ENCODE assay signal across 13 cellular contexts in the genomic region with DNA sequence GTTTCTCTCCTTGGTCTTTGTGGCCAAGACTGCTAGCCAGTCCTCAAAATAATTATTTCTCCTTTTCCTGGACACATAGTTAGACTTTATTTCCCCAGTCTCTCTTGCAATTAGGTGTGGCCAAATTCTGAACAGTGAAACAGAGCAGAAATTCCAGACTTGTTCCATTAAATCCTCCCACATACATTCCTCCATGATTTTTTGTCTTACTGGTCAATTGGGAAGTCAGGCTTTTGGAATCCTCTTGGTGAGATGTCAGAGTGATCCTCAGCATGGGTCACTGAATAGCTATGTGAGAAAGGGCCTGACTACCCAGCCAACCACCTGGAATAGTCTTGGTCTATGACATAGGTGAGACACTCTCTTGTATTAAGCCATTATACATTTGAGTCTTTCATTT.
A peak's percentile ranks its signal among the peaks of the same experiment; 100 is the strongest.
DNase-seq lines count a peak whose midpoint lies in the region; TF ChIP-seq lines count a peak whose summit lies in the region.
"Had no signal": no experiment of that assay in that cellular context is flagged by ENCODE, and none has a peak within 500 bp of the region (broad histone marks: within the 10 kb centered on the region; RNA-seq: fewer than 3 reads in every experiment).

No MANE protein-coding gene starts in this region.

- H3K4me3 ChIP-seq in fibroblast of the aortic adventitia (ENCODE audit: low read depth, low read length) (no peak overlapping the region), skeletal muscle cell (ENCODE audit: low read depth, low read length) (no peak overlapping the region), SJCRH30 (no peak overlapping the region)
- H3K4me3 ChIP-seq: suprapubic skin had no signal

- H3K36me3 ChIP-seq in SJCRH30: no peaks in the 10 kb centered on the region
- H3K36me3 ChIP-seq: suprapubic skin had no signal

- no peaks in the 10 kb centered on the region for H3K4me1 Mint-ChIP-seq in CD14-positive monocyte
- H3K4me1 Mint-ChIP-seq: CD4-positive, CD25-positive, alpha-beta regulatory T cell had no signal

- intact Hi-C loops in CD14-positive monocyte (cut with micrococcal nuclease): no loop called here

- peaks cover 1 to 6% (median 2%) of the 10 kb centered on the region in 3 donors for H3K27me3 Mint-ChIP-seq in CD14-positive monocyte (ENCODE audit: low read depth in 3 of 3)

- no peaks in the 10 kb centered on the region for H3K4me1 ChIP-seq in SJCRH30

- no peak overlapping the region for H3K4me3 Mint-ChIP-seq in CD14-positive monocyte
- H3K4me3 Mint-ChIP-seq: activated CD4-positive, alpha-beta memory T cell treated with anti-CD3 and anti-CD28 coated beads for 36 hours; activated T-helper 1 cell treated with anti-CD3 and anti-CD28 coated beads, Interleukin-12 subunit alpha, Interleukin-12 subunit beta, Interleukin-2, Interleukin-4 antibody, amounts not matched to agents 30 ng/mL and 10 ng/mL and 1 ng/mL, durations not matched to agents 14 hours and 24 hours and 36 hours; CD4-positive, CD25-positive, alpha-beta regulatory T cell had no signal

- H3K36me3 Mint-ChIP-seq in CD14-positive monocyte: no peaks in the 10 kb centered on the region
- H3K36me3 Mint-ChIP-seq: activated CD4-positive, alpha-beta memory T cell treated with anti-CD3 and anti-CD28 coated beads for 36 hours; CD4-positive, CD25-positive, alpha-beta regulatory T cell had no signal

- H3K9me3 ChIP-seq in SJCRH30 (replicated peaks): no peaks in the 10 kb centered on the region
- H3K9me3 ChIP-seq: suprapubic skin had no signal

- H3K27ac Mint-ChIP-seq in CD14-positive monocyte: no peak overlapping the region
- H3K27ac Mint-ChIP-seq: activated CD4-positive, alpha-beta memory T cell treated with anti-CD3 and anti-CD28 coated beads for 36 hours; activated T-helper 1 cell treated with anti-CD3 and anti-CD28 coated beads, Interleukin-12 subunit alpha, Interleukin-12 subunit beta, Interleukin-2, Interleukin-4 antibody, amounts not matched to agents 30 ng/mL and 10 ng/mL and 1 ng/mL, durations not matched to agents 14 hours and 24 hours and 36 hours; CD4-positive, CD25-positive, alpha-beta regulatory T cell had no signal

- H3K9me3 Mint-ChIP-seq in CD14-positive monocyte: peaks cover 0 to 3% (median 2%) of the 10 kb centered on the region in 7 donors
- H3K9me3 Mint-ChIP-seq: activated CD4-positive, alpha-beta memory T cell treated with anti-CD3 and anti-CD28 coated beads for 36 hours; activated T-helper 1 cell treated with anti-CD3 and anti-CD28 coated beads, Interleukin-12 subunit alpha, Interleukin-12 subunit beta, Interleukin-2, Interleukin-4 antibody, amounts not matched to agents 30 ng/mL and 10 ng/mL and 1 ng/mL, durations not matched to agents 14 hours and 24 hours and 36 hours had no signal

- peaks cover 8% of the 10 kb centered on the region; the same call in 1 of the 2 replicates for H3K27me3 ChIP-seq in SJCRH30
- H3K27me3 ChIP-seq: suprapubic skin had no signal

- DNase-seq in ELR (ENCODE audit: low read depth): peak; percentile 65
- peak; percentile 81 for DNase-seq in amniotic epithelial cell (ENCODE audit: low read depth)
- peak; percentile 81 for DNase-seq in fibroblast of the aortic adventitia (ENCODE audit: low read depth)
- peak; percentile 68 for DNase-seq in skeletal muscle cell (ENCODE audit: low read depth)
- no peak for DNase-seq in medulla oblongata (ENCODE audit: extremely low spot score)
- no peak for DNase-seq in CD14-positive monocyte (ENCODE audit: low spot score)
- no peak for DNase-seq in SJCRH30
- DNase-seq in NCI-H146 (lab: John Stamatoyannopoulos, UW): no peak
- DNase-seq: activated CD4-positive, alpha-beta memory T cell treated with anti-CD3 and anti-CD28 coated beads for 36 hours; CD4-positive, CD25-positive, alpha-beta regulatory T cell; DND-41 had no signal

- no peak overlapping the region for H3K27ac ChIP-seq in SJCRH30
- H3K27ac ChIP-seq: suprapubic skin had no signal

- TF ChIP-seq CTCF in fibroblast of the aortic adventitia (IDR thresholded peaks at IDR 0.05; ENCODE audit: insufficient read depth, low read length): no peak
- TF ChIP-seq CTCF in CD14-positive monocyte (IDR thresholded peaks at IDR 0.05): no peak

Comparison
In these comparisons a context has a peak if more than half of its experiments do, and no peak if none do; other contexts are left out.
1. DNase-seq: peak in ELR (single experiment), amniotic epithelial cell (single experiment), fibroblast of the aortic adventitia (single experiment) and skeletal muscle cell (single experiment); none in medulla oblongata (single experiment), CD14-positive monocyte (single experiment), SJCRH30 (0 of 2) and NCI-H146 (single experiment).